Comparison of ENCODE assay signal across 15 cellular contexts in the genomic region with DNA sequence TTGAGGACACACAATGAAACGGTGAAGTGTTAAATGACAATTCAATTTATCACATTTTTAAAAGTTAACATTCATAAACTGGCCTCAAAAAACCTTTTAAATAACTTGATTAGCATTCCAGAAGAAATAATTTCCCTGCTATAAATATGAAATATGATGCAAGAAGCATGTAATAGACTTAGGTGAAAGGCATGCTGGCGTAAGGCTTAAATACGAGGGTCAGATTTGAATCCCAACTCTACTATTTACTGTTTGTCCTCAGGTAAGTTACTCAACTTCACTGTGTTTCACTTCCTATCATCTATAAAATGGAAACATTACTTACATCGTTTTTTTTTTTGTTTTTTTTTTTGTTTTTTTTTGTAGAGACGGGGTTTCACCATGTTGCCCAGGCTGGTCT. TPM values are rescaled to one million over a fixed set of nuclear protein-coding genes. Genes with fewer than 3 reads are reported as not detected.
DNase-seq lines count a peak whose midpoint lies in the region; ATAC-seq and TF ChIP-seq lines count a peak whose summit lies in the region.
"Had no signal": no experiment of that assay in that cellular context is flagged by ENCODE, and none has a peak within 500 bp of the region (broad histone marks: within the 10 kb centered on the region; RNA-seq: fewer than 3 reads in every experiment).

No MANE protein-coding gene starts in this region.

- no peak for TF ChIP-seq POLR2A in HCT116 (IDR thresholded peaks at IDR 0.05; ENCODE audit: borderline replicate concordance, extremely low read depth, insufficient read depth, insufficient read length)
- no peak for TF ChIP-seq POLR2A in gastroesophageal sphincter (IDR thresholded peaks at IDR 0.05)

- H3K9me2 ChIP-seq in HCT116 (ENCODE audit: insufficient read depth): no peaks in the 10 kb centered on the region
- no peaks in the 10 kb centered on the region for H3K9me2 ChIP-seq in PC-9 (ENCODE audit: insufficient read depth)

- WGBS in mammary epithelial cell (ENCODE audit: low coverage, missing lambda C conversion rate): 84% methylated on average over 4 of the region's 5 CpGs
- 86 to 87% methylated on average over 3 to 5 of the region's 5 CpGs for WGBS in gastroesophageal sphincter (ENCODE audit: low coverage in 1 of 2), 2 donors

- in situ Hi-C loops in mammary epithelial cell (cut with MboI; ENCODE audit: low sequenced_read_pairs in 2 of 2): loop anchor here in 1 of 2 donors (25.0 kb wide), 1 partner anchor 107 kb away; no protein-coding TSS in a partner anchor

- POLR2A ChIA-PET in HCT116 (lab: Charles Lee) (no interaction called here), PC-9 (lab: Charles Lee; ENCODE audit: unreplicated experiment) (no interaction called here)

- CTCF ChIA-PET in HCT116 (lab: Charles Lee) (no interaction called here), PC-9 (lab: Charles Lee) (no interaction called here), mammary epithelial cell (lab: Charles Lee; ENCODE audit: low non-redundant PET) (no interaction called here)

- H3K9ac ChIP-seq in HCT116 (ENCODE audit: low read length) (no peak overlapping the region), mammary epithelial cell (ENCODE audit: insufficient read depth, low read length) (no peak overlapping the region)

- intact Hi-C loops in HCT116 (cut with micrococcal nuclease): no loop called here
- intact Hi-C loops in PC-9 (cut with micrococcal nuclease; ENCODE audit: unreplicated experiment): no loop called here
- intact Hi-C loops in mammary epithelial cell (cut with micrococcal nuclease): no loop called here

- no peaks in the 10 kb centered on the region for H3K27me3 ChIP-seq in HCT116 (ENCODE audit: insufficient read depth, low read length)
- H3K27me3 ChIP-seq in PC-9 (ENCODE audit: insufficient read depth, low read depth): no peaks in the 10 kb centered on the region
- H3K27me3 ChIP-seq in mammary epithelial cell (ENCODE audit: insufficient read depth, low read length): no peaks in the 10 kb centered on the region
- no peaks in the 10 kb centered on the region for H3K27me3 ChIP-seq in gastroesophageal sphincter

- TF ChIP-seq CTCF in HCT116 (IDR thresholded peaks at IDR 0.05 in 2 of 3, conservative IDR thresholded peaks at IDR 0.05 in 1 of 3; ENCODE audit: borderline replicate concordance in 1 of 3, insufficient read depth in 1 of 3, low read depth in 2 of 3, low read length in 2 of 3) (no peak), PC-9 (conservative IDR thresholded peaks at IDR 0.05) (no peak), mammary epithelial cell (conservative IDR thresholded peaks at IDR 0.05 in 1 of 2, IDR thresholded peaks at IDR 0.05 in 1 of 2; ENCODE audit: extremely low read depth in 1 of 2, insufficient read depth in 1 of 2, low read depth in 1 of 2, low read length in 2 of 2) (no peak), gastroesophageal sphincter (IDR thresholded peaks at IDR 0.05) (no peak)

- TF ChIP-seq RAD21 in HCT116 (IDR thresholded peaks at IDR 0.05; ENCODE audit: low read depth): no peak

- no peaks in the 10 kb centered on the region for H4K20me1 ChIP-seq in HCT116 (ENCODE audit: insufficient read depth)
- H4K20me1 ChIP-seq in PC-9 (ENCODE audit: insufficient read depth): peaks cover 16% of the 10 kb centered on the region
- no peaks in the 10 kb centered on the region for H4K20me1 ChIP-seq in mammary epithelial cell (ENCODE audit: insufficient read depth, low read length)

- no peak overlapping the region for H3K4me3 ChIP-seq in HCT116 (replicated peaks in 1 of 2; ENCODE audit: low read depth in 1 of 2, low read length in 2 of 2)
- no peak overlapping the region for H3K4me3 ChIP-seq in PC-9
- H3K4me3 ChIP-seq in mammary epithelial cell (replicated peaks in 1 of 3; ENCODE audit: insufficient read depth in 1 of 3, low read depth in 2 of 3, low read length in 3 of 3): no peak overlapping the region
- H3K4me3 ChIP-seq in gastroesophageal sphincter: no peak overlapping the region
- H3K4me3 ChIP-seq: HAP-1 had no signal

- TF ChIP-seq EP300 in gastroesophageal sphincter (IDR thresholded peaks at IDR 0.05): no peak

- BruUV-seq in HCT116 (replicated peaks; lab: Mats Ljungman, UMichigan): TSS peak; percentile 21
- BruUV-seq in PC-9 (replicated peaks; lab: Mats Ljungman, UMichigan): no TSS peak
- TSS peak; percentile 29 for BruUV-seq in mammary epithelial cell (replicated peaks; lab: Mats Ljungman, UMichigan)

- H3K9me3 ChIP-seq in HCT116 (ENCODE audit: control insufficient read depth in 1 of 2, insufficient read depth in 1 of 2, low read depth in 1 of 2, low read length in 2 of 2) (no peaks in the 10 kb centered on the region), PC-9 (ENCODE audit: insufficient read depth, low read depth) (no peaks in the 10 kb centered on the region), mammary epithelial cell (replicated peaks; ENCODE audit: insufficient read depth, low read length) (no peaks in the 10 kb centered on the region), gastroesophageal sphincter (no peaks in the 10 kb centered on the region)
- H3K9me3 ChIP-seq: HAP-1 had no signal

- no peaks in the 10 kb centered on the region for H3F3A ChIP-seq in PC-9 (ENCODE audit: insufficient read depth, low read depth)

- ATAC-seq in HCT116 (no peak), HG03196 (IDR thresholded peaks at IDR 0.05; ENCODE audit: unreplicated experiment) (no peak), gastroesophageal sphincter (no peak)

- H3K4me1 ChIP-seq in HCT116 (ENCODE audit: control insufficient read depth in 1 of 2, insufficient read depth in 2 of 2, low read length in 2 of 2): peaks cover 0 to 2% of the 10 kb centered on the region in 2 experiments; a peak in 1 of 4 replicates
- no peaks in the 10 kb centered on the region for H3K4me1 ChIP-seq in PC-9 (replicated peaks; ENCODE audit: insufficient read depth)
- H3K4me1 ChIP-seq in mammary epithelial cell (ENCODE audit: insufficient read depth, low read length): no peaks in the 10 kb centered on the region
- no peaks in the 10 kb centered on the region for H3K4me1 ChIP-seq in gastroesophageal sphincter
- H3K4me1 ChIP-seq: HAP-1 had no signal

- H3K79me2 ChIP-seq in HCT116 (ENCODE audit: insufficient read depth, low read length) (no peaks in the 10 kb centered on the region), PC-9 (ENCODE audit: low read depth) (no peaks in the 10 kb centered on the region), mammary epithelial cell (ENCODE audit: insufficient read depth, low read length) (no peaks in the 10 kb centered on the region)

- H2AFZ ChIP-seq in HCT116 (ENCODE audit: low read depth, low read length, poor library complexity, severe bottlenecking): no peak overlapping the region
- no peak overlapping the region for H2AFZ ChIP-seq in PC-9
- H2AFZ ChIP-seq in mammary epithelial cell (ENCODE audit: low read depth, low read length): no peak overlapping the region

- dilution Hi-C loops in mammary epithelial cell (cut with HindIII; ENCODE audit: low sequenced_read_pairs): no loop called here

- H3K27ac ChIP-seq in HCT116 (ENCODE audit: low read depth, low read length) (no peak overlapping the region), PC-9 (peak overlapping the region; percentile 21; the same call in 1 of the 2 replicates), mammary epithelial cell (ENCODE audit: insufficient read depth, low read depth, low read length) (no peak overlapping the region), gastroesophageal sphincter (no peak overlapping the region)

- DNase-seq in HCT116 (ENCODE audit: low read depth, low spot score) (no peak), PC-9 (no peak), mammary epithelial cell (no peak), SKM-1 (lab: John Stamatoyannopoulos, UW; ENCODE audit: unreplicated experiment) (no peak)
- DNase-seq: C1 segment of cervical spinal cord; Calu3; CD4-positive, alpha-beta memory T cell; COR-L47; DMS53; DMS79 treated with DMSO at 0.1 percent for 48 hours; GF-D8; GOT3 had no signal

- RAD21 ChIA-PET in HCT116 (lab: Charles Lee; ENCODE audit: low non-redundant PET in 1 of 2, low total read pairs in 2 of 2, uncharacterized antibody in 2 of 2, unreplicated experiment in 2 of 2): no interaction called here

- H3K4me2 ChIP-seq in HCT116 (ENCODE audit: low read length) (no peak overlapping the region), PC-9 (no peak overlapping the region), mammary epithelial cell (ENCODE audit: insufficient read depth, low read depth, low read length) (no peak overlapping the region)

- peaks cover 18 to 40% of the 10 kb centered on the region in 2 experiments for H3K36me3 ChIP-seq in HCT116 (ENCODE audit: control insufficient read depth in 1 of 2, insufficient read depth in 2 of 2, low read length in 2 of 2)
- H3K36me3 ChIP-seq in PC-9 (ENCODE audit: low read depth): peaks cover 44% of the 10 kb centered on the region
- peaks cover 40% of the 10 kb centered on the region for H3K36me3 ChIP-seq in mammary epithelial cell (ENCODE audit: insufficient read depth, low read length)
- H3K36me3 ChIP-seq in gastroesophageal sphincter: peaks cover 0 to 97% of the 10 kb centered on the region in 2 donors

TF ChIP-seq in HCT116, 20 proteins besides CTCF, POLR2A, EP300 and RAD21:
- TF ChIP-seq ZNF274 (IDR thresholded peaks at IDR 0.05; ENCODE audit: low read depth, low read length): no peak
- no peak for TF ChIP-seq SIN3A (IDR thresholded peaks at IDR 0.05; ENCODE audit: low read depth)
- TF ChIP-seq EZH2 (IDR thresholded peaks at IDR 0.05): no peak
- TF ChIP-seq CBX3 (IDR thresholded peaks at IDR 0.05; ENCODE audit: low read depth): no peak
- TF ChIP-seq ELF1 (IDR thresholded peaks at IDR 0.05; ENCODE audit: borderline replicate concordance, low read depth): no peak
- no peak for TF ChIP-seq MAX (IDR thresholded peaks at IDR 0.05)
- no peak for TF ChIP-seq POLR2AphosphoS5 (IDR thresholded peaks at IDR 0.05; ENCODE audit: low read depth, low read length)
- no peak for TF ChIP-seq SP1 (IDR thresholded peaks at IDR 0.05; ENCODE audit: low read depth)
- TF ChIP-seq SRF (IDR thresholded peaks at IDR 0.05; ENCODE audit: low read depth): no peak

RNA-seq across cellular contexts. Expression of gene EPRS1, which starts 40.8 kb away (rescaled TPM):
- total RNA-seq in HCT116 (2021; ENCODE audit: unreplicated experiment) (188 TPM), PC-9 (2021) (158 and 182 TPM in 2 replicates), mammary epithelial cell (100 to 1,000 TPM; 164 to 171 TPM), gastroesophageal sphincter (10 to 100 TPM; 39.2 to 51.6 (median 42.0) TPM)
- polyA plus RNA-seq in HCT116 (2012): 121 and 139 TPM in 2 replicates
- polyA plus RNA-seq in mammary epithelial cell: 53.9 TPM
- polyA minus RNA-seq in mammary epithelial cell: 281 TPM
